ENCODE assay signal across 1 cellular context in genomic region chr13:91348906-91349435, GRCh38.
A peak's percentile ranks its signal among the peaks of the same experiment; 100 is the strongest.
TF ChIP-seq lines count a peak whose summit lies in the region.

No MANE protein-coding gene starts in this region.

TF ChIP-seq in SK-N-SH, 30 proteins besides CTCF, POLR2A, EP300 and RAD21 (continued from another document):
- TF ChIP-seq PBX3 (IDR thresholded peaks at IDR 0.05), result no peak
- TF ChIP-seq POLR2AphosphoS5 (IDR thresholded peaks at IDR 0.05; ENCODE audit: low read depth, low read length), result no peak; the same call in 1 of the 2 replicates
- TF ChIP-seq FOXJ3 (CRISPR knock-in tag; IDR thresholded peaks at IDR 0.05), result no peak
- no peak for TF ChIP-seq TEAD4 (IDR thresholded peaks at IDR 0.05; ENCODE audit: borderline replicate concordance, insufficient read depth)
- peak; percentile 99 for TF ChIP-seq MXI1 (IDR thresholded peaks at IDR 0.05; ENCODE audit: low read depth, low read length)
- no peak for TF ChIP-seq MEF2A (IDR thresholded peaks at IDR 0.05; ENCODE audit: borderline replicate concordance, low read depth)
- TF ChIP-seq CHD2 (IDR thresholded peaks at IDR 0.05; ENCODE audit: low read length, partially characterized antibody), result peak; percentile 67
